6 cellular contexts compared by ENCODE assay signal in the genomic region with DNA sequence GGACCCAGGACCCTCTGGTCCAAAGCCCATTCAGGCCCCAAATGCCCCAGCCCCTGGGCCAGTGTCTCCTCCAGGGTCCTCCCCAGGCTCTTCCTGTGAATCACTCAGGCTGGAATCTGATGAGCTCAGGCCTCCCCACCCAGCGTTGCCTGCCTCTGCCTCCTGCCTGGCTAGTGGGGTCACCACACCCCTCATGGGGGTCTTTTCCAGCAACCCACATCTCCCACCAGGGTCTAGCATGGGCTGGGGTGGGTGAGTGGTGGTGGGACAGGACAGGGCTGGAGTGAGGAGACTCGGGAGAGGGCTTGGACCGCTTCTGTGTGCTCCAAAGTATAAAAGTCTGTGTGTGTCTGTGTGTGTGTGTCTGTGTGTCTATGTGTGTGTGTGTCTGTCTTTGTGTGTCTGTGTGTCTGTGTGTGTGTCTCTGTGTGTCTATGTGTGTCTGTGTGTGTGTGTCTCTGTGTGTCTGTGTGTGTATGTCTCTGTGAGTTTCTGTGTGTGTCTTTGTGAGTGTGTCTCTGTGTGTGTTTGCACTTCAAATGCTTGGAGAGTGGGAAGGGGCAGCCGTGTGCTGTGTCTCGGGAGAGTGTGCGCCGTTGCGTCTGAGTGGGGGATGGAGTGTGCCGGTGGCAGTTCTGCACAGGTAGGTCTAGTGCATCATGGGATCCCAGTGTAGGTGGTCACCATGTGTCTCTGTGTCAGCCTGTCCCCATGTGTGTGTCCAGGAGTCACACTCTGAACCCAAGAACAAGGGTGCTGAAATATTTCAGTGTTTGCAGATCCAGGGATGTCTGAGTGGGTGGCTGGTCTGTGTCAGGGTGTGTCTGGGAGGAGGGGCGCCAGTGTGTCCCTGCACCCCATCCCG. TPM values are rescaled to one million over a fixed set of nuclear protein-coding genes. Genes with fewer than 3 reads are reported as not detected.
DNase-seq lines count a peak whose midpoint lies in the region; ATAC-seq and TF ChIP-seq lines count a peak whose summit lies in the region.

No MANE protein-coding gene starts in this region.

- H3K36me3 ChIP-seq in GM23248 (ENCODE audit: low read depth) (no peaks in the 10 kb centered on the region; the same call in 1 of the 2 replicates), WERI-Rb-1 (no peaks in the 10 kb centered on the region)

- peak overlapping the region; percentile 76 for H3K9ac ChIP-seq in GM23248

- H3K4me3 ChIP-seq in GM23248 (peak overlapping the region; percentile 39), WERI-Rb-1 (ENCODE audit: low read depth, low read length) (no peak overlapping the region)

- H3K27me3 ChIP-seq in GM23248 (replicated peaks; ENCODE audit: insufficient read depth) (no peaks in the 10 kb centered on the region), WERI-Rb-1 (ENCODE audit: insufficient read depth, low read depth, severe bottlenecking) (no peaks in the 10 kb centered on the region)

- H3K4me3 Mint-ChIP-seq in natural killer cell: peak overlapping the region; percentile 1

- peaks cover 19 to 43% of the 10 kb centered on the region in 2 donors for H3K4me1 Mint-ChIP-seq in natural killer cell

- H3K4me1 ChIP-seq in GM23248 (ENCODE audit: insufficient read depth): peaks cover 50% of the 10 kb centered on the region

- H3K4me2 ChIP-seq in GM23248 (ENCODE audit: unreplicated experiment): peak overlapping the region; percentile 68

- H3K9me3 Mint-ChIP-seq in natural killer cell: no peaks in the 10 kb centered on the region

- in situ Hi-C loops in GM23248 (cut with MboI): no loop called here

- DNase-seq in GM23248 (peak; percentile 92), amniotic stem cell (lab: John Stamatoyannopoulos, UW) (peak; percentile 52), natural killer cell (no peak), UCSD-AML1 (lab: John Stamatoyannopoulos, UW; ENCODE audit: unreplicated experiment) (no peak), WERI-Rb-1 (no peak)
- no peak for DNase-seq in activated CD4-positive, CD25-positive, alpha-beta regulatory T cell (lab: John Stamatoyannopoulos, UW)

- H3K27ac ChIP-seq in GM23248 (peak overlapping the region; percentile 95), WERI-Rb-1 (no peak overlapping the region)

- H2AFZ ChIP-seq in GM23248: peak overlapping the region; percentile 34; the same call in 1 of the 2 replicates

- TF ChIP-seq CTCF in natural killer cell (IDR thresholded peaks at IDR 0.05) (no peak), WERI-Rb-1 (IDR thresholded peaks at IDR 0.05; ENCODE audit: low read depth, low read length) (no peak)

- WGBS in GM23248 (ENCODE audit: low coverage in 1 of 2, low lambda C conversion rate in 2 of 2, missing lambda C conversion rate in 2 of 2), 2 experiments: 2 to 3% methylated on average over 11 of the region's 11 CpGs

- H3K9me2 ChIP-seq in GM23248 (ENCODE audit: insufficient read depth): no peaks in the 10 kb centered on the region

- intact Hi-C loops in natural killer cell (cut with micrococcal nuclease): loop anchor here (1.0 kb wide), 3 partner anchors 9 to 105 kb away; a partner anchor contains a TSS

- H3F3A ChIP-seq in GM23248 (ENCODE audit: insufficient read depth): peaks cover 49% of the 10 kb centered on the region

- no peak for ATAC-seq in natural killer cell

- no peaks in the 10 kb centered on the region for H3K36me3 Mint-ChIP-seq in natural killer cell

- 0 out of 2 replicates have a peak, but pooled peaks cover 2% of the 10 kb centered on the region for H3K79me2 ChIP-seq in GM23248 (ENCODE audit: insufficient read depth)

- H3K9me3 ChIP-seq in GM23248 (ENCODE audit: low read depth): no peaks in the 10 kb centered on the region
- H3K9me3 ChIP-seq in WERI-Rb-1 (ENCODE audit: severe bottlenecking): no peaks in the 10 kb centered on the region

- peak overlapping the region; percentile 19 to 74 for H3K27ac Mint-ChIP-seq in natural killer cell

- peaks cover 3% of the 10 kb centered on the region in 2 donors for H3K27me3 Mint-ChIP-seq in natural killer cell (ENCODE audit: low read depth in 2 of 2)

- H4K20me1 ChIP-seq in GM23248 (ENCODE audit: insufficient read depth): no peaks in the 10 kb centered on the region

RNA-seq across cellular contexts. Expression of a gene that starts 8.8 kb away (rescaled TPM):
- 37.7 and 44.0 TPM in 2 replicates for total RNA-seq in GM23248 (2014; rRNA removed; shearing (Covaris generic))
- polyA plus RNA-seq in GM23248 (2016; fragmentation: Nextera tagmentation; extraction: Ambion mirVana): 16.8 and 19.1 TPM in 2 replicates
- 1 to 10 TPM; 1.3 to 7.9 (median 2.5) TPM for total RNA-seq in natural killer cell

RNA-seq across cellular contexts. Expression of a gene that starts 10.6 kb away (rescaled TPM):
- 212 and 230 TPM in 2 replicates for total RNA-seq in GM23248 (2014; rRNA removed; shearing (Covaris generic))
- polyA plus RNA-seq in GM23248 (2016; fragmentation: Nextera tagmentation; extraction: Ambion mirVana): 616 and 629 TPM in 2 replicates
- total RNA-seq in natural killer cell: under 1 TPM; 0.23 to 0.40 (median 0.32) TPM

RNA-seq across cellular contexts. Expression of a gene that starts 17.5 kb away (rescaled TPM):
- total RNA-seq in GM23248 (2014; rRNA removed; shearing (Covaris generic)): 48.7 and 65.9 TPM in 2 replicates
- polyA plus RNA-seq in GM23248 (2016; fragmentation: Nextera tagmentation; extraction: Ambion mirVana): 45.9 and 46.2 TPM in 2 replicates
- 10 to 100 TPM; 48.1 to 55.6 (median 48.2) TPM for total RNA-seq in natural killer cell

RNA-seq across cellular contexts. Expression of a gene that starts 20.0 kb away (rescaled TPM):
- total RNA-seq in GM23248 (2014; rRNA removed; shearing (Covaris generic)): 32.0 and 45.3 TPM in 2 replicates
- polyA plus RNA-seq in GM23248 (2016; fragmentation: Nextera tagmentation; extraction: Ambion mirVana): 23.9 and 26.0 TPM in 2 replicates
- total RNA-seq in natural killer cell: 1 to 10 TPM; 2.0 to 4.2 (median 2.5) TPM

RNA-seq across cellular contexts. Expression of a gene that starts 35.7 kb away (rescaled TPM):
- 0.54 TPM in 1 of 2 replicates, not detected in the other for total RNA-seq in GM23248 (2014; rRNA removed; shearing (Covaris generic))
- 0.19 and 0.33 TPM in 2 replicates for polyA plus RNA-seq in GM23248 (2016; fragmentation: Nextera tagmentation; extraction: Ambion mirVana)
- not detected for total RNA-seq in natural killer cell

Comparison
In these comparisons a context has a peak if more than half of its experiments do, and no peak if none do; other contexts are left out.
1. DNase-seq: peak in GM23248 (single experiment) and amniotic stem cell (single experiment); none in natural killer cell (single experiment), UCSD-AML1 (single experiment), WERI-Rb-1 (single experiment) and activated CD4-positive, CD25-positive, alpha-beta regulatory T cell (0 of 4).
2. RNA of a gene that starts 10.6 kb away (total RNA-seq): 212 to 230 TPM in GM23248; 0.23 to 0.40 TPM in natural killer cell; every median in the first group is over 100 times any median in the second.